Comparison of ENCODE assay signal across 8 cellular contexts in the genomic region with DNA sequence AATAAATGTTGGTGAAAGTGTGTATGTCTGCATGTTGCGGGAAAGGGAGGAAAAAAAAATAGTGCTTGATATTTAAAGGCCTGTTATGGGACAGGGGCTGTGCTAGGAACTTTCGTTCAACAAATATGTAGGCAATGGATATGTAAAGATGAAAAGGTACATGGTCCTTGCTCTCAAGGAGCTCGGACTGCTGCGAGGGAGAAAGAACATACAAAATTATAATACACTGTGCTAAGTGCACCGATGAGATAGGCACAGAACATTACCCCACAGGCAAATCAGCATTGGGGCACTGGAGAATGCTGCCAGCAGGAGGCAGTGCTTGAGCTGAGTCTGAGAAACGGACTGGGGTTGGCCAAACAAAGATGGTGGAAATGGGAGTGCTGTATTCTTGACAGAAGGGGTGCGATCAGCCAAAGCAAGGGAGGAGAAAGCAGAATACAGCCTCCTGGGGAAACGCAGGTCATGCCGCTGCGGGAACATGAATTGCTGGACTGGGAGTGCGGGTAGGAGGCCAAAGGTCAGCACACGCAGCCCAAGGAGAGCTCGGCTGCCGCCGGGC. TPM values are rescaled to one million over a fixed set of nuclear protein-coding genes. Genes with fewer than 3 reads are reported as not detected.
DNase-seq lines count a peak whose midpoint lies in the region; ATAC-seq and TF ChIP-seq lines count a peak whose summit lies in the region.

No MANE protein-coding gene starts in this region.

- no peaks in the 10 kb centered on the region for H3K9me3 ChIP-seq in lung (ENCODE audit: control insufficient read depth in 2 of 2, insufficient read depth in 1 of 2, low read length in 1 of 2)

- peak; percentile 63 for TF ChIP-seq CTCF in lung (IDR thresholded peaks at IDR 0.05; ENCODE audit: control extremely low read depth, extremely low read depth)

- H3K4me3 Mint-ChIP-seq in activated CD4-positive, alpha-beta memory T cell treated with anti-CD3 and anti-CD28 coated beads for 36 hours = peak overlapping the region; percentile 90

- peak overlapping the region; percentile 89 for H3K27ac Mint-ChIP-seq in activated CD4-positive, alpha-beta memory T cell treated with anti-CD3 and anti-CD28 coated beads for 36 hours

- CTCF ChIA-PET in activated CD4-positive, alpha-beta memory T cell treated with anti-CD3 and anti-CD28 coated beads for 36 hours (lab: Charles Lee) = interaction anchor here (0.8 to 5.7 kb wide), 17 partner anchors 10 to 480 kb away, joined by 3 to 39 read pairs (median 5); a partner anchor contains a TSS

- H3K36me3 Mint-ChIP-seq in activated CD4-positive, alpha-beta memory T cell treated with anti-CD3 and anti-CD28 coated beads for 36 hours = peaks cover 16% of the 10 kb centered on the region

- no peaks in the 10 kb centered on the region for H3K27me3 Mint-ChIP-seq in activated CD4-positive, alpha-beta memory T cell treated with anti-CD3 and anti-CD28 coated beads for 36 hours

- POLR2A ChIA-PET in activated CD4-positive, alpha-beta memory T cell treated with anti-CD3 and anti-CD28 coated beads for 36 hours (lab: Charles Lee) = interaction anchor here (1.2 to 1.9 kb wide), 6 partner anchors 11 to 470 kb away, joined by 3 to 6 read pairs (median 5); a partner anchor contains a TSS

- DNase-seq in AML-193 (lab: John Stamatoyannopoulos, UW) (peak; percentile 71 to 79), NCI-H524 treated with DMSO at 0.1 percent for 48 hours (lab: John Stamatoyannopoulos, UW) (peak; percentile 42), lung (ENCODE audit: low spot score) (peak; percentile 84)
- peak; percentile 90 for DNase-seq in activated CD4-positive, alpha-beta memory T cell treated with anti-CD3 and anti-CD28 coated beads for 36 hours
- DNase-seq in effector CD8-positive, alpha-beta T cell (lab: John Stamatoyannopoulos, UW) = peak; percentile 36
- peak; percentile 49 to 67 (median 65) for DNase-seq in stimulated activated CD4-positive, alpha-beta T cell treated with anti-CD3 and anti-CD28 coated beads, TNF-alpha, amount 100 ng/mL, for 4 hours (ENCODE audit: low read depth in 3 of 3)

- H3K27me3 ChIP-seq in lung (ENCODE audit: control insufficient read depth, insufficient read depth) = no peaks in the 10 kb centered on the region

- H3K36me3 ChIP-seq in lung (ENCODE audit: control insufficient read depth in 2 of 2, insufficient read depth in 2 of 2, low read length in 2 of 2) = peaks cover 5 to 11% of the 10 kb centered on the region in 2 donors

- peaks cover 7 to 8% of the 10 kb centered on the region in 2 donors for H3K4me1 ChIP-seq in lung (ENCODE audit: control insufficient read depth in 2 of 2, insufficient read depth in 2 of 2, low read length in 2 of 2)

- intact Hi-C loops in activated CD4-positive, alpha-beta memory T cell treated with anti-CD3 and anti-CD28 coated beads for 36 hours (cut with micrococcal nuclease) = loop anchor here (1.0 to 5.0 kb wide), 8 partner anchors 24 to 470 kb away; a partner anchor contains a TSS

- peak overlapping the region; percentile 100 for H3K4me3 ChIP-seq in lung

- H3K4me1 Mint-ChIP-seq in activated CD4-positive, alpha-beta memory T cell treated with anti-CD3 and anti-CD28 coated beads for 36 hours (ENCODE audit: low read depth) = peaks cover 44% of the 10 kb centered on the region

- no peaks in the 10 kb centered on the region for H3K9me3 Mint-ChIP-seq in activated CD4-positive, alpha-beta memory T cell treated with anti-CD3 and anti-CD28 coated beads for 36 hours

- ATAC-seq in GM19023 (IDR thresholded peaks at IDR 0.05; ENCODE audit: unreplicated experiment) (peak; percentile 67), HG03280 (IDR thresholded peaks at IDR 0.05; ENCODE audit: unreplicated experiment) (peak; percentile 58), lung (ENCODE audit: insufficient read depth, low FRiP score) (peak; percentile 83)

- WGBS in lung, 2 donors = 9% methylated on average over 15 of the region's 15 CpGs

- peak overlapping the region; percentile 55 to 67 for H3K27ac ChIP-seq in lung (ENCODE audit: low read depth in 1 of 2, low read length in 1 of 2)

RNA-seq across cellular contexts. Expression of a gene that starts 0.6 kb away (rescaled TPM):
- total RNA-seq in activated CD4-positive, alpha-beta memory T cell treated with anti-CD3 and anti-CD28 coated beads for 36 hours = 10 to 100 TPM; 21.8 to 26.3 TPM
- total RNA-seq in lung = 10 to 100 TPM; 20.5 to 23.0 TPM
- 10 to 100 TPM; 16.7 to 26.1 TPM for polyA plus RNA-seq in lung

RNA-seq across cellular contexts. Expression of a gene that starts 24.8 kb away (rescaled TPM):
- total RNA-seq in activated CD4-positive, alpha-beta memory T cell treated with anti-CD3 and anti-CD28 coated beads for 36 hours = 10 to 100 TPM; 19.0 to 20.2 TPM
- total RNA-seq in lung = 10 to 100 TPM; 15.6 to 28.6 TPM
- 10 to 100 TPM; 18.1 to 23.4 TPM for polyA plus RNA-seq in lung

RNA-seq across cellular contexts. Expression of a gene that starts 56.3 kb away (rescaled TPM):
- total RNA-seq in activated CD4-positive, alpha-beta memory T cell treated with anti-CD3 and anti-CD28 coated beads for 36 hours = 10 to 100 TPM; 52.9 to 53.3 TPM
- 10 to 100 TPM; 45.7 to 71.0 TPM for total RNA-seq in lung
- polyA plus RNA-seq in lung = 10 to 100 TPM; 10.7 to 28.2 TPM

RNA-seq across cellular contexts. Expression of a gene that starts 58.3 kb away (rescaled TPM):
- 1 to 10 TPM; 6.5 to 7.9 TPM for total RNA-seq in activated CD4-positive, alpha-beta memory T cell treated with anti-CD3 and anti-CD28 coated beads for 36 hours
- total RNA-seq in lung = 10 to 100 TPM; 15.3 to 18.1 TPM
- 1 to 10 TPM; 7.5 to 7.9 TPM for polyA plus RNA-seq in lung

Comparison
In these comparisons a context has a peak if more than half of its experiments do, and no peak if none do; other contexts are left out.
1. Peak in every context shown above with its lines: DNase-seq, ATAC-seq, H3K4me3 ChIP-seq and H3K27ac ChIP-seq.
2. DNase-seq: peak in every context shown above with its lines; median percentile 90 in activated CD4-positive, alpha-beta memory T cell treated with anti-CD3 and anti-CD28 coated beads for 36 hours; 84 in lung; 75 in AML-193; 65 in stimulated activated CD4-positive, alpha-beta T cell treated with anti-CD3 and anti-CD28 coated beads, TNF-alpha, amount 100 ng/mL, for 4 hours; 42 in NCI-H524 treated with DMSO at 0.1 percent for 48 hours; 36 in effector CD8-positive, alpha-beta T cell.